Comparison of ENCODE assay signal across 22 cellular contexts in genomic region chr20:46523108-46523507, GRCh38. TPM values are rescaled to one million over a fixed set of nuclear protein-coding genes. Genes with fewer than 3 reads are reported as not detected.
DNase-seq lines count a peak whose midpoint lies in the region; ATAC-seq, FAIRE-seq and TF ChIP-seq lines count a peak whose summit lies in the region.
"Had no signal": no experiment of that assay in that cellular context is flagged by ENCODE, and none has a peak within 500 bp of the region (broad histone marks: within the 10 kb centered on the region; RNA-seq: fewer than 3 reads in every experiment).

No MANE protein-coding gene starts in this region.

- H4K91ac ChIP-seq in trophoblast cell (ENCODE audit: low read depth, low read length): no peak overlapping the region

- H4K8ac ChIP-seq in trophoblast cell (ENCODE audit: low read depth, low read length): no peak overlapping the region

- intact Hi-C loops in left colon (cut with DNase I, micrococcal nuclease): loop anchor here in 1 of 2 donors (10.0 kb wide), 1 partner anchor 162 kb away; the partner anchor contains the start of gene TP53RK

- no peak overlapping the region for H3K23ac ChIP-seq in trophoblast cell (ENCODE audit: low read length)

- H3K79me2 ChIP-seq in trophoblast cell (ENCODE audit: control insufficient read depth, insufficient read depth, low read length, poor library complexity): no peaks in the 10 kb centered on the region

- no peaks in the 10 kb centered on the region for H3K36me3 ChIP-seq in trophoblast cell (ENCODE audit: control insufficient read depth in 1 of 2, insufficient read depth in 2 of 2, low read length in 2 of 2)

- H2BK120ac ChIP-seq in trophoblast cell (ENCODE audit: insufficient read depth, low read length, poor library complexity): no peak overlapping the region

- peak; percentile 53 for ATAC-seq in left colon
- no peak for ATAC-seq in GM21390 (IDR thresholded peaks at IDR 0.05; ENCODE audit: unreplicated experiment)

- H3K4me2 ChIP-seq in trophoblast cell (ENCODE audit: low read length): no peak overlapping the region

- no peak overlapping the region for H3K18ac ChIP-seq in trophoblast cell (ENCODE audit: low read length)

- H2BK12ac ChIP-seq in trophoblast cell (ENCODE audit: low read length): no peak overlapping the region

- no peak overlapping the region for H4K12ac ChIP-seq in trophoblast cell (ENCODE audit: low read depth, low read length)

- no peak overlapping the region for H2AFZ ChIP-seq in trophoblast cell (ENCODE audit: insufficient read depth, low read length, poor library complexity)
- H2AFZ ChIP-seq: GM23248 had no signal

- H3K27ac ChIP-seq in trophoblast cell (ENCODE audit: low read depth, low read length): no peak overlapping the region
- H3K27ac ChIP-seq in caudate nucleus (ENCODE audit: low read depth, low read length): no peak overlapping the region
- H3K27ac ChIP-seq: GM23248 had no signal

- no peaks in the 10 kb centered on the region for H3K4me1 ChIP-seq in trophoblast cell (ENCODE audit: control insufficient read depth in 1 of 2, insufficient read depth in 2 of 2, low read length in 2 of 2)

- H3K9me3 ChIP-seq in trophoblast cell (ENCODE audit: insufficient read depth, low read depth, low read length): no peaks in the 10 kb centered on the region

- FAIRE-seq in D721Med (lab: Jason Lieb, UNC): no peak
- FAIRE-seq: G401.6, GM12892, H1 had no signal

- H3K4ac ChIP-seq in trophoblast cell (ENCODE audit: low read depth, low read length): no peak overlapping the region

- no peaks in the 10 kb centered on the region for H3K79me1 ChIP-seq in trophoblast cell (ENCODE audit: low read length)

- H3K27me3 ChIP-seq in trophoblast cell (ENCODE audit: insufficient read depth, low read length): no peaks in the 10 kb centered on the region

- H3K9ac ChIP-seq in trophoblast cell (ENCODE audit: low read length): no peak overlapping the region
- H3K9ac ChIP-seq: GM23248 had no signal

- H3K4me3 ChIP-seq in trophoblast cell (ENCODE audit: low read depth, low read length): peak overlapping the region; percentile 33
- H3K4me3 ChIP-seq: GM23248 had no signal

- no CpG with 5 or more reads among the region's 5 CpGs for WGBS in trophoblast cell (ENCODE audit: extremely low coverage, insufficient coverage, insufficient read length)

- no peak for TF ChIP-seq CTCF in D721Med (IDR thresholded peaks at IDR 0.05; ENCODE audit: insufficient read depth, missing control alignments)

- peak; percentile 40 for DNase-seq in NCI-H2029 (lab: John Stamatoyannopoulos, UW)
- peak; percentile 21 for DNase-seq in NCI-H2029 treated with DMSO at 0.1 percent for 48 hours (lab: John Stamatoyannopoulos, UW)
- no peak for DNase-seq in left colon
- no peak for DNase-seq in trophoblast cell
- DNase-seq in caudate nucleus (lab: John Stamatoyannopoulos, UW): no peak
- no peak for DNase-seq in D721Med (ENCODE audit: insufficient read length, low spot score)
- DNase-seq: C1 segment of cervical spinal cord; Calu3; CD4-positive, alpha-beta memory T cell; COR-L47; DMS153; DND-41; GM23248; H7; HCEC 1CT had no signal

- no peak overlapping the region for H2AK5ac ChIP-seq in trophoblast cell (ENCODE audit: low read length)

- H2BK5ac ChIP-seq in trophoblast cell (ENCODE audit: low read depth, low read length, poor library complexity): no peak overlapping the region

- H3K14ac ChIP-seq in trophoblast cell (ENCODE audit: low read length): no peak overlapping the region

RNA-seq across cellular contexts. Expression of gene ZNF334, which starts 9.7 kb away (rescaled TPM):
- total RNA-seq in left colon: 1 to 10 TPM; 2.2 to 8.5 TPM
- 6.2 and 7.1 TPM in 2 replicates for polyA plus RNA-seq in trophoblast cell (2013)
- total RNA-seq: Calu3 had no signal
- polyA plus RNA-seq: CD4-positive, alpha-beta memory T cell had no signal

RNA-seq across cellular contexts. Expression of gene OCSTAMP, which starts 27.3 kb away (rescaled TPM):
- total RNA-seq in left colon: not detected
- 0.03 and 0.04 TPM in 2 replicates for polyA plus RNA-seq in trophoblast cell (2013)
- total RNA-seq: A172; A673; Calu3; CD4-positive, alpha-beta memory T cell; GM23248; H7 had no signal
- polyA plus RNA-seq: BJ; CD4-positive, alpha-beta memory T cell; GM23248 had no signal

Comparison
In these comparisons a context has a peak if more than half of its experiments do, and no peak if none do; other contexts are left out.
1. DNase-seq: peak in NCI-H2029 (single experiment) and NCI-H2029 treated with DMSO at 0.1 percent for 48 hours (single experiment); none in left colon (0 of 2), trophoblast cell (0 of 2), caudate nucleus (0 of 61) and D721Med (single experiment).